32 cellular contexts compared by ENCODE assay signal in the genomic region with DNA sequence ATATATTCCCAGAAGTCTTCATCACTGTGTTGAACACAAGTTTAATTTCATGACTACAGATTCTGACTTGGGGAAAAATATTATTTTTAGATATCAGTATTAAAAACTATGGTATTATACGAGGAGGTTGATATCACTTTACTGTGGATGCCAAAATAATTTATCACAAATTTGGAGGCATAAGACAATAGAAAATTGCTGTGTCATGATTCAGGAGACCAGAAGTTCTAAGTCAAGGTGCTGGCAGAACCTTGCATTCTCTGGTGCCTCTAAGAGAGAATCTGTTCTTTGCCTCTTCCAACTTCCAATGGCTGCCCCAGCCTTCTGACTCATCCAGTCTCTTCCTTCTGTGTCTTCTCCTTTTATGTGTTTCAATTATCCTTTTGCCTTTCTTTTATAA.
DNase-seq lines count a peak whose midpoint lies in the region; ATAC-seq, FAIRE-seq and TF ChIP-seq lines count a peak whose summit lies in the region.
"Had no signal": no experiment of that assay in that cellular context is flagged by ENCODE, and none has a peak within 500 bp of the region (broad histone marks: within the 10 kb centered on the region; RNA-seq: fewer than 3 reads in every experiment).

No MANE protein-coding gene starts in this region.

- no peak overlapping the region for H2AK5ac ChIP-seq in IMR-90 (ENCODE audit: low read depth, low read length)
- H2AK5ac ChIP-seq in mesendoderm (ENCODE audit: low read length): no peak overlapping the region

- intact Hi-C loops in HepG2 (cut with micrococcal nuclease; ENCODE audit: unreplicated experiment) (loop anchor here (10.0 kb wide), 1 partner anchor 441 kb away; no protein-coding TSS in a partner anchor), right lobe of liver (cut with DNase I) (no loop called here), IMR-90 (cut with micrococcal nuclease) (no loop called here)

- TF ChIP-seq POLR2A in HepG2 (IDR thresholded peaks at IDR 0.05; ENCODE audit: insufficient read depth in 1 of 2, low read depth in 2 of 2, low read length in 2 of 2): no peak
- TF ChIP-seq POLR2A in right lobe of liver (IDR thresholded peaks at IDR 0.05): no peak
- TF ChIP-seq POLR2A in A549 (IDR thresholded peaks at IDR 0.05; ENCODE audit: low read length): no peak
- no peak for TF ChIP-seq POLR2A in IMR-90 (IDR thresholded peaks at IDR 0.05; ENCODE audit: low read depth, low read length)

- H3K56ac ChIP-seq in IMR-90 (ENCODE audit: extremely low read depth, insufficient read depth, low read length) (no peak overlapping the region), mesendoderm (ENCODE audit: low read length) (no peak overlapping the region)

- H2BK120ac ChIP-seq in IMR-90 (ENCODE audit: low read depth, low read length): no peak overlapping the region
- H2BK120ac ChIP-seq in mesendoderm (ENCODE audit: low read depth, low read length): no peak overlapping the region

- H2AFZ ChIP-seq in HepG2 (ENCODE audit: low read length): no peak overlapping the region
- H2AFZ ChIP-seq in IMR-90 (replicated peaks; ENCODE audit: low read length, poor library complexity): no peak overlapping the region

- H3K36me3 ChIP-seq in HepG2 (replicated peaks in 1 of 2; ENCODE audit: control insufficient read depth in 1 of 2, insufficient read depth in 2 of 2, low read length in 2 of 2) (no peaks in the 10 kb centered on the region), right lobe of liver (no peaks in the 10 kb centered on the region), IMR-90 (ENCODE audit: control insufficient read depth, insufficient read depth, low read length) (no peaks in the 10 kb centered on the region), mesendoderm (ENCODE audit: control insufficient read depth, insufficient read depth, low read length) (no peaks in the 10 kb centered on the region)
- H3K36me3 ChIP-seq: BE2C; BLaER1; BLaER1 treated with 17β-estradiol and CSF1 and Interleukin-3, amounts not matched to agents 10 nM and 100 nM had no signal

- no peaks in the 10 kb centered on the region for H3K79me1 ChIP-seq in IMR-90 (ENCODE audit: low read depth in 1 of 2, low read length in 2 of 2)
- no peaks in the 10 kb centered on the region for H3K79me1 ChIP-seq in mesendoderm (ENCODE audit: low read length)

- POLR2A ChIA-PET in HepG2 (lab: Yijun Ruan, JAX) (no interaction called here), A549 (lab: Yijun Ruan, JAX) (no interaction called here), IMR-90 (lab: Charles Lee; ENCODE audit: unreplicated experiment) (no interaction called here)

- H4K8ac ChIP-seq in IMR-90 (ENCODE audit: low read depth in 2 of 2, low read length in 2 of 2): no peak overlapping the region
- no peak overlapping the region for H4K8ac ChIP-seq in mesendoderm (ENCODE audit: low read depth, low read length)

- CTCF ChIA-PET in HepG2 (lab: Yijun Ruan, JAX; ENCODE audit: low intra/inter-chr PET ratio, low total read pairs) (no interaction called here), A549 (lab: Yijun Ruan, JAX) (no interaction called here), IMR-90 (lab: Yijun Ruan, JAX) (no interaction called here)

- H3K27ac ChIP-seq in HepG2 (ENCODE audit: extremely low read length, insufficient read depth, low read length): no peak overlapping the region
- no peak overlapping the region for H3K27ac ChIP-seq in right lobe of liver
- H3K27ac ChIP-seq in A549: no peak overlapping the region
- H3K27ac ChIP-seq in IMR-90 (ENCODE audit: insufficient read depth, low read length): no peak overlapping the region
- no peak overlapping the region for H3K27ac ChIP-seq in mesendoderm (ENCODE audit: low read depth, low read length)
- H3K27ac ChIP-seq: 22Rv1; BLaER1; BLaER1 treated with 17β-estradiol and CSF1 and Interleukin-3, amounts not matched to agents 10 nM and 100 nM; C4-2B had no signal

- H3K23ac ChIP-seq in IMR-90 (ENCODE audit: low read depth, low read length) (no peak overlapping the region), mesendoderm (ENCODE audit: low read length) (no peak overlapping the region)

- H3K4me3 ChIP-seq in HepG2 (replicated peaks in 1 of 3; ENCODE audit: insufficient read depth in 1 of 3, low read depth in 2 of 3, low read length in 3 of 3) (no peak overlapping the region), right lobe of liver (no peak overlapping the region), A549 (no peak overlapping the region), IMR-90 (ENCODE audit: insufficient read depth, low read depth, low read length) (no peak overlapping the region), mesendoderm (ENCODE audit: low read length) (no peak overlapping the region)
- H3K4me3 ChIP-seq: BLaER1; BLaER1 treated with 17β-estradiol and CSF1 and Interleukin-3, amounts not matched to agents 10 nM and 100 nM had no signal

- TF ChIP-seq RAD21 in HepG2 (CRISPR knock-in tag; IDR thresholded peaks at IDR 0.05): no peak
- no peak for TF ChIP-seq RAD21 in A549 (conservative IDR thresholded peaks at IDR 0.05 in 1 of 2, IDR thresholded peaks at IDR 0.05 in 1 of 2)
- no peak for TF ChIP-seq RAD21 in IMR-90 (IDR thresholded peaks at IDR 0.05; ENCODE audit: low read length)

- H3K9me3 ChIP-seq in HepG2 (ENCODE audit: low read length): peaks cover 100% of the 10 kb centered on the region
- H3K9me3 ChIP-seq in right lobe of liver: no peaks in the 10 kb centered on the region
- H3K9me3 ChIP-seq in A549: peaks cover 2% of the 10 kb centered on the region; the same call in 1 of the 3 replicates
- peaks cover 4% of the 10 kb centered on the region for H3K9me3 ChIP-seq in IMR-90 (ENCODE audit: control insufficient read depth, insufficient read depth, low read length)
- H3K9me3 ChIP-seq: BE2C; BLaER1; BLaER1 treated with 17β-estradiol and CSF1 and Interleukin-3, amounts not matched to agents 10 nM and 100 nM; Caco-2 had no signal

- in situ Hi-C loops in HepG2 (cut with HindIII; ENCODE audit: extremely low pct_ligation_motif_present, low pct_unique_long_range_greater_than_20kb): no loop called here
- in situ Hi-C loops in IMR-90 (cut with MboI; ENCODE audit: low sequenced_read_pairs): no loop called here

- dilution Hi-C loops in IMR-90 (cut with HindIII; ENCODE audit: low sequenced_read_pairs, unreplicated experiment): no loop called here

- H3K79me2 ChIP-seq in HepG2 (ENCODE audit: insufficient read depth, low read length): no peaks in the 10 kb centered on the region
- no peaks in the 10 kb centered on the region for H3K79me2 ChIP-seq in mesendoderm (ENCODE audit: control insufficient read depth, insufficient read depth, low read length)

- TF ChIP-seq EP300 in HepG2 (IDR thresholded peaks at IDR 0.05; ENCODE audit: low read depth in 2 of 2, low read length in 2 of 2) (no peak), HepG2 (CRISPR knock-in tag; IDR thresholded peaks at IDR 0.05; ENCODE audit: borderline replicate concordance) (no peak), A549 (IDR thresholded peaks at IDR 0.05) (no peak)

- H3K4me2 ChIP-seq in HepG2 (ENCODE audit: low read depth, low read length) (no peak overlapping the region), A549 (no peak overlapping the region), IMR-90 (ENCODE audit: low read depth, low read length) (no peak overlapping the region), mesendoderm (ENCODE audit: low read length) (no peak overlapping the region)
- H3K4me2 ChIP-seq: BLaER1; BLaER1 treated with 17β-estradiol and CSF1 and Interleukin-3, amounts not matched to agents 10 nM and 100 nM had no signal

- H4K20me1 ChIP-seq in HepG2 (ENCODE audit: insufficient read depth, low read length): no peaks in the 10 kb centered on the region
- no peaks in the 10 kb centered on the region for H4K20me1 ChIP-seq in IMR-90 (ENCODE audit: insufficient read depth, low read length)
- H4K20me1 ChIP-seq: BLaER1; BLaER1 treated with 17β-estradiol and CSF1 and Interleukin-3, amounts not matched to agents 10 nM and 100 nM had no signal

- H2BK20ac ChIP-seq in IMR-90 (ENCODE audit: low read depth, low read length): no peak overlapping the region

- TF ChIP-seq CTCF in HepG2 (CRISPR knock-in tag; IDR thresholded peaks at IDR 0.05) (no peak), right lobe of liver (IDR thresholded peaks at IDR 0.05) (no peak), A549 (IDR thresholded peaks at IDR 0.05) (no peak), IMR-90 (conservative IDR thresholded peaks at IDR 0.05; ENCODE audit: low read depth, low read length) (no peak)

- H3K27me3 ChIP-seq in HepG2 (ENCODE audit: control insufficient read depth in 1 of 2, insufficient read depth in 2 of 2, low read length in 2 of 2) (no peaks in the 10 kb centered on the region), right lobe of liver (no peaks in the 10 kb centered on the region), IMR-90 (ENCODE audit: control insufficient read depth, insufficient read depth, low read length) (no peaks in the 10 kb centered on the region), mesendoderm (ENCODE audit: insufficient read depth, low read length, poor library complexity) (no peaks in the 10 kb centered on the region)
- H3K27me3 ChIP-seq: BE2C; BLaER1; BLaER1 treated with 17β-estradiol and CSF1 and Interleukin-3, amounts not matched to agents 10 nM and 100 nM had no signal

- H2AK9ac ChIP-seq in IMR-90 (replicated peaks; ENCODE audit: low read depth, low read length, poor library complexity): no peak overlapping the region

- H3K4ac ChIP-seq in IMR-90 (ENCODE audit: low read depth, low read length): no peak overlapping the region
- no peak overlapping the region for H3K4ac ChIP-seq in mesendoderm (ENCODE audit: low read depth, low read length)

- no peak overlapping the region for H4K91ac ChIP-seq in IMR-90 (ENCODE audit: insufficient read depth, low read depth, low read length)

- no peaks in the 10 kb centered on the region for H3K9me1 ChIP-seq in IMR-90 (ENCODE audit: insufficient read depth, low read length)

- H3K9ac ChIP-seq in HepG2 (ENCODE audit: insufficient read depth, low read depth, low read length) (no peak overlapping the region), IMR-90 (ENCODE audit: low read depth, low read length) (no peak overlapping the region), mesendoderm (ENCODE audit: low read length) (no peak overlapping the region)
- H3K9ac ChIP-seq: BLaER1; BLaER1 treated with 17β-estradiol and CSF1 and Interleukin-3, amounts not matched to agents 10 nM and 100 nM had no signal

- H3K4me1 ChIP-seq in HepG2 (ENCODE audit: insufficient read depth, low read length): no peaks in the 10 kb centered on the region
- H3K4me1 ChIP-seq in right lobe of liver: no peaks in the 10 kb centered on the region
- H3K4me1 ChIP-seq in A549: no peaks in the 10 kb centered on the region
- no peaks in the 10 kb centered on the region for H3K4me1 ChIP-seq in IMR-90 (ENCODE audit: control insufficient read depth, insufficient read depth, low read length)
- H3K4me1 ChIP-seq in mesendoderm (ENCODE audit: control insufficient read depth, low read depth, low read length): no peaks in the 10 kb centered on the region
- H3K4me1 ChIP-seq: BE2C; BLaER1; BLaER1 treated with 17β-estradiol and CSF1 and Interleukin-3, amounts not matched to agents 10 nM and 100 nM; Caco-2 had no signal

- H2BK15ac ChIP-seq in IMR-90 (ENCODE audit: low read depth, low read length) (no peak overlapping the region), mesendoderm (replicated peaks; ENCODE audit: low read depth) (no peak overlapping the region)

- no peak overlapping the region for H3K18ac ChIP-seq in IMR-90 (ENCODE audit: low read depth, low read length)
- no peak overlapping the region for H3K18ac ChIP-seq in mesendoderm (ENCODE audit: low read length)

- no peak overlapping the region for H4K5ac ChIP-seq in IMR-90 (ENCODE audit: low read depth, low read length)
- H4K5ac ChIP-seq in mesendoderm (ENCODE audit: low read length): no peak overlapping the region

- ATAC-seq in HepG2 (no peak), right lobe of liver (no peak), A549 (no peak), IMR-90 (ENCODE audit: low read depth) (no peak), HG03139 (IDR thresholded peaks at IDR 0.05; ENCODE audit: unreplicated experiment) (no peak)
- ATAC-seq: CD8-positive, alpha-beta T cell had no signal

- H2BK5ac ChIP-seq in IMR-90 (ENCODE audit: low read depth, low read length, poor library complexity, severe bottlenecking) (no peak overlapping the region), mesendoderm (ENCODE audit: low read length) (no peak overlapping the region)

- H3K14ac ChIP-seq in IMR-90 (replicated peaks; ENCODE audit: low read depth, low read length): no peak overlapping the region

- BruUV-seq in HepG2 (replicated peaks; lab: Mats Ljungman, UMichigan) (no TSS peak), IMR-90 (replicated peaks; lab: Mats Ljungman, UMichigan) (no TSS peak)

- WGBS in HepG2 (ENCODE audit: low lambda C conversion rate): 0% methylated on average over 1 of the region's 1 CpG
- 12% methylated on average over 1 of the region's 1 CpG for WGBS in right lobe of liver (ENCODE audit: insufficient coverage, low coverage, low lambda C conversion rate, missing lambda C conversion rate)
- WGBS in A549 (ENCODE audit: missing lambda C conversion rate): 0% methylated on average over 1 of the region's 1 CpG
- no CpG with 5 or more reads among the region's 1 CpG for WGBS in IMR-90 (ENCODE audit: extremely low coverage in 2 of 2, insufficient read length in 1 of 2), 2 experiments
- WGBS in mesendoderm (ENCODE audit: extremely low coverage, insufficient coverage, low lambda C conversion rate): no CpG with 5 or more reads among the region's 1 CpG

- DNase-seq in HepG2 (ENCODE audit: low spot score) (no peak), right lobe of liver (no peak), A549 (ENCODE audit: low read depth in 1 of 2, low spot score in 1 of 2) (no peak), IMR-90 (no peak), mesendoderm (no peak)
- DNase-seq: 8988T; ACHN; AML-193; BE2C; C1 segment of cervical spinal cord; Caco-2; Calu3; CD4-positive, alpha-beta memory T cell; CD4-positive, alpha-beta T cell; CD4-positive, CD25-positive, alpha-beta regulatory T cell; CD8-positive, alpha-beta memory T cell; CD8-positive, alpha-beta T cell; COR-L47; DMS 273 treated with DMSO at 0.1 percent for 48 hours; DMS153; DMS53; DMS79; DMS79 treated with DMSO at 0.1 percent for 48 hours; DND-41; EL had no signal

- FAIRE-seq in HepG2 (lab: Jason Lieb, UNC): no peak
- FAIRE-seq in A549 (lab: Jason Lieb, UNC): no peak
- FAIRE-seq: A204.1, D721Med had no signal
